In the genomic region with DNA sequence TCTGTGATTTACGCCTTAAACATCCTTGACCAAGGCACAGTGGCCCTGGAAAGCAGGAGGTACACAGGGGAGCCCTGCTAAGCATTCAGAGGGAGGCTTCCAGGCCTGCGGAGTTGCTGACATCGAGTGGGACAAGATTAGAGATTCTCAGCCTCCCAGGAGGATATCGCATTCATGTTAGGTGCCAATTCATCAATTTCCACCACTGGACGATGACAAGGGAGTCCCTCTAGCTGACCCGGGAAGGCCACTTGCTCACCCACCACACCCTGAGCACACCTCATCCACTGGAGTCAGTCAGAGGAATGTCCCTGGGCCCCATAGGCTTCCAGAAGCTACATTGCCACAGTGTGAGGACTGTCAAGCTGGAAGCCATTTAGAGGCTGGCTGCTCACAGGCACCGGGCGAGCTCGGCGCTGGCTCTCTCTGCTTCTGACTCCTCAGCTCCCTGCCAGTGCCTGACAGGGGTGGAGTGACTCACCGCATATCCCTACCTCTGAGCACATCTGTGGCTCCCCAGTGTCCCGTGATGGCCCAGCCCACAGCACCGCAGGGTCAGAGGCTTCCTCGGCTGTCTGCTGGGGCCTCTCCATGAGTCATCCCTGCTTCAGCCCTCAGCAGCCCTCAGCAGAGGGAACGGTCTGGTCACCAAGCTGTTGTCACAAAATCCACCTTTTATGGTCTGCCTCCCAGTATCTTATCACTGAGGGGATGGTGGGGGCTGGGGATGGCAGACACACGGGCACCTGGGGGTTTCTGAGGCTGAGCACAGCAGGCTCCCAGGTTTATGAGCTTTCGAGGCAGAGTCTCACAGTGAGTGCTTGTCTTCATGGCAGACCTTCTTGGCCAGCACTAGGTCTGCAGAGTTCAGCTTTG, we compare ENCODE assay signal across 8 cellular contexts.
DNase-seq lines count a peak whose midpoint lies in the region; ATAC-seq lines count a peak whose summit lies in the region.

No MANE protein-coding gene starts in this region.

- peak; percentile 59 for ATAC-seq in Right ventricle myocardium superior (ENCODE audit: poor library complexity)
- ATAC-seq in HG03196 (IDR thresholded peaks at IDR 0.05; ENCODE audit: unreplicated experiment), result no peak

- intact Hi-C loops in Right ventricle myocardium superior (cut with DNase I), result no loop called here
- intact Hi-C loops in cardiac septum (cut with DNase I), result no loop called here

- DNase-seq in Right ventricle myocardium superior (no peak), cardiac septum (ENCODE audit: low spot score) (no peak), amniotic stem cell (lab: John Stamatoyannopoulos, UW) (peak; percentile 88), kidney tubule cell (ENCODE audit: low spot score) (peak; percentile 99), NCI-H526 (lab: John Stamatoyannopoulos, UW) (no peak), NCI-H1092 (lab: John Stamatoyannopoulos, UW) (no peak), COLO829 (ENCODE audit: low spot score) (no peak)

Comparison
In these comparisons a context has a peak if more than half of its experiments do, and no peak if none do; other contexts are left out.
1. DNase-seq: peak in amniotic stem cell (single experiment) and kidney tubule cell (single experiment); none in Right ventricle myocardium superior (single experiment), cardiac septum (single experiment), NCI-H526 (0 of 2), NCI-H1092 (single experiment) and COLO829 (single experiment).